1 cellular context compared by ENCODE assay signal in genomic region chr10:12357525-12358151, GRCh38.
A peak's percentile ranks its signal among the peaks of the same experiment; 100 is the strongest.
TF ChIP-seq lines count a peak whose summit lies in the region.

No MANE protein-coding gene starts in this region.

TF ChIP-seq in liver, 16 proteins besides CTCF, POLR2A, EP300 and RAD21 (continued from another document):
- TF ChIP-seq REST (IDR thresholded peaks at IDR 0.05) (no peak), ZBTB33 (IDR thresholded peaks at IDR 0.05) (no peak), RXRA (IDR thresholded peaks at IDR 0.05) (peak; percentile 65 to 77), FOXA1 (IDR thresholded peaks at IDR 0.05) (no peak), TAF1 (conservative IDR thresholded peaks at IDR 0.05) (no peak), FOXA2 (IDR thresholded peaks at IDR 0.05) (peak; percentile 52), NR2F2 (IDR thresholded peaks at IDR 0.05) (peak; percentile 69), JUND (IDR thresholded peaks at IDR 0.05) (no peak), HNF4G (IDR thresholded peaks at IDR 0.05) (peak; percentile 43), EGR1 (IDR thresholded peaks at IDR 0.05; ENCODE audit: low read depth in 2 of 2) (no peak), GABPA (IDR thresholded peaks at IDR 0.05 in 1 of 2, conservative IDR thresholded peaks at IDR 0.05 in 1 of 2) (no peak), ATF3 (IDR thresholded peaks at IDR 0.05) (peak; percentile 20), HNF4A (conservative IDR thresholded peaks at IDR 0.05) (peak; percentile 64 to 72), SP1 (IDR thresholded peaks at IDR 0.05) (no peak), MAX (IDR thresholded peaks at IDR 0.05) (peak; percentile 76)
